8 cellular contexts compared by ENCODE assay signal in the genomic region with DNA sequence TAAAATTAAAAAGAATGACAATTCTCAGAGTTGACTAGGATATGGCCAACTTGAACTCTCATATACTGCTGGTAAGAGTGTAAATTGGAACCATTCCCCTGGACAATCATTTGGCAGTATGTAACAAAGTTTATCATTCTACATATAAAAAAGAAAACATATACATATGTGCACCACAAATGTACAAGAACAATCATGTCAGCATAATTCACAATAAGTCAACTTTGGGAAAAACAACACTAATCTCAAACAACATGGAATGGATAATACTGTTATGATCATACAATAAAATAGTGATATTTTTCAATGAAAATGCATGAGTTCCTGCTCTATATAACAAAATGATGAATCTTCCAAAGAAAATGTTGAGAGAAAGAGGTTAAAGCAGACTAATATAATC.
"Had no signal": no experiment of that assay in that cellular context is flagged by ENCODE, and none has a peak within 500 bp of the region (broad histone marks: within the 10 kb centered on the region; RNA-seq: fewer than 3 reads in every experiment).

No MANE protein-coding gene starts in this region.

- H3K4me1 ChIP-seq: HAP-1 had no signal

- H3K36me3 ChIP-seq: HAP-1 had no signal

- H2AFZ ChIP-seq: GM23248 had no signal

- H3K27ac ChIP-seq: GM23248, HL-60 had no signal

- H3K9me3 ChIP-seq: HAP-1 had no signal

- DNase-seq: GM23248, GOT3, H7, HFFc6, KG1 had no signal

- ATAC-seq: HCT116 had no signal

- H3K4me3 ChIP-seq: GM23248, HAP-1 had no signal

- H3K9ac ChIP-seq: GM23248 had no signal
